In the genomic region with DNA sequence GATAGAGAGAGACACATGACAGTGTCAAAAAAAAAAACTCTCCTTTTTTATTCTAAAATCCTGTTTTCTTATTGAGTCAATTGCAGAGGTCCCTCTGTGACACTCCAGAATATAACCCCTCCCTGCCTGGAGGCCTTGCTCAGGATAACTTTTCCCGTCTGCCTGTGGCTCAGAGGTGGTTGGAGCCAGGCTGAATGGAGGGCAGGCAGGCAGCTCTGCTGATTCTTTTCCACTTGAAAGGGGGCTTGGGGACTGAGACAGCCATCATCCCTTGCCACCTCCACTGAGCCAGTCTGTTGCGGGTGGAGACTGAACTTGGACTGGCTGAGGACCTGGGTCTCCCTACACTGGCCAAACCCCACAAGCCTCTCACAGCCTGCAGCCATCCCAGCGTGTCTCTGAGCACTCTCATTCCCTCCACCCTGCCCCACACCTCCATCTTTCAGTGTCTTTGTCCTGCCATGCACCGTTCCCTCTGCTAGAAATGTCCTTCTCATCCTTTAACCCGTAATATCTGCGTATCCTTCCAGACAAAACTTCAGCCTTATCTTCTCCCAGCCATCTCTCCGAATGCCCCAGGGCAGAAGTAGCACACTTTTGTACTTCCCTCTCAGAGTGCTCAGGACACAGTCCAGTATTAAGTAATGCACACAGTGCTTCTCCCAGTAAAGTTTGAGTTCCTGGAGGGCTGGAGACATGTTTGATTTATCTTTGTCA, we compare ENCODE assay signal across 21 cellular contexts.
A peak's percentile ranks its signal among the peaks of the same experiment; 100 is the strongest.
DNase-seq lines count a peak whose midpoint lies in the region; ATAC-seq and TF ChIP-seq lines count a peak whose summit lies in the region.
"Had no signal": no experiment of that assay in that cellular context is flagged by ENCODE, and none has a peak within 500 bp of the region (broad histone marks: within the 10 kb centered on the region; RNA-seq: fewer than 3 reads in every experiment).

No MANE protein-coding gene starts in this region.

- H3K4me1 ChIP-seq in Caco-2 (peaks cover 76% of the 10 kb centered on the region), PC-3 (ENCODE audit: insufficient read depth, low read length) (peaks cover 48% of the 10 kb centered on the region), esophagus squamous epithelium (peaks cover 15 to 89% (median 16%) of the 10 kb centered on the region in 3 donors), neutrophil (ENCODE audit: control insufficient read depth in 1 of 2, insufficient read depth in 1 of 2, low read depth in 1 of 2, low read length in 1 of 2) (peaks cover 44 to 55% of the 10 kb centered on the region in 2 experiments)
- H3K4me1 ChIP-seq: SJCRH30 had no signal

- peaks cover 50% of the 10 kb centered on the region for H3K4me1 Mint-ChIP-seq in Caco-2 (ENCODE audit: low read depth, unreplicated experiment)
- no peaks in the 10 kb centered on the region for H3K4me1 Mint-ChIP-seq in natural killer cell

- no peaks in the 10 kb centered on the region for H3F3A ChIP-seq in PC-3 (ENCODE audit: low read length, unreplicated experiment)

- DNase-seq in Caco-2 (peak in 1 of 2 experiments; percentile 40), PC-3 (no peak), esophagus squamous epithelium (lab: John Stamatoyannopoulos, UW) (no peak), NCI-H2196 (lab: John Stamatoyannopoulos, UW; ENCODE audit: unreplicated experiment) (no peak), natural killer cell (no peak)
- DNase-seq: Calu3; CD8-positive, alpha-beta T cell; DMS153; GDM1; MM.1S; NCI-H1048; NCI-H1417 treated with DMSO at 0.1 percent for 48 hours; NCI-H187; NCI-H446 treated with DMSO at 0.1 percent for 48 hours; NCI-H526 treated with DMSO at 0.1 percent for 48 hours; SJCRH30 had no signal

- no TSS peak for BruUV-seq in Caco-2 (replicated peaks; lab: Mats Ljungman, UMichigan)
- BruUV-seq in PC-3 (replicated peaks; lab: Mats Ljungman, UMichigan), result no TSS peak

- POLR2A ChIA-PET in Caco-2 (lab: Charles Lee) (no interaction called here), PC-3 (lab: Charles Lee; ENCODE audit: unreplicated experiment) (no interaction called here)

- H3K9me3 Mint-ChIP-seq in Caco-2 (ENCODE audit: unreplicated experiment), result no peaks in the 10 kb centered on the region
- no peaks in the 10 kb centered on the region for H3K9me3 Mint-ChIP-seq in natural killer cell
- H3K9me3 Mint-ChIP-seq: CD8-positive, alpha-beta T cell had no signal

- H3K27me3 Mint-ChIP-seq in Caco-2 (ENCODE audit: insufficient read depth, unreplicated experiment), result no peaks in the 10 kb centered on the region
- H3K27me3 Mint-ChIP-seq in natural killer cell (ENCODE audit: low read depth in 2 of 2), result no peaks in the 10 kb centered on the region

- ATAC-seq in PC-3, result no peak
- ATAC-seq in GM18520 (IDR thresholded peaks at IDR 0.05; ENCODE audit: unreplicated experiment), result no peak
- no peak for ATAC-seq in HG03460 (IDR thresholded peaks at IDR 0.05; ENCODE audit: unreplicated experiment)
- ATAC-seq in natural killer cell, result no peak
- ATAC-seq: CD8-positive, alpha-beta T cell; K562 had no signal

- H3K27ac ChIP-seq in PC-3 (ENCODE audit: low read length) (no peak overlapping the region), esophagus squamous epithelium (peak overlapping the region in 3 of 4 donors; percentile 44 to 80 (median 73)), neutrophil (peak overlapping the region; percentile 54)
- H3K27ac ChIP-seq: BLaER1 treated with 17β-estradiol and CSF1 and Interleukin-3, amounts not matched to agents 10 nM and 100 nM; SJCRH30 had no signal

- TF ChIP-seq CTCF in Caco-2 (IDR thresholded peaks at IDR 0.05; ENCODE audit: insufficient read depth in 1 of 2, low read depth in 1 of 2, low read length in 1 of 2, severe bottlenecking in 1 of 2, unreplicated experiment in 1 of 2), result no peak
- no peak for TF ChIP-seq CTCF in PC-3 (conservative IDR thresholded peaks at IDR 0.05; ENCODE audit: low read depth, low read length)
- TF ChIP-seq CTCF in esophagus squamous epithelium (IDR thresholded peaks at IDR 0.05), result no peak
- no peak for TF ChIP-seq CTCF in neutrophil (IDR thresholded peaks at IDR 0.05)
- TF ChIP-seq CTCF in natural killer cell (IDR thresholded peaks at IDR 0.05), result no peak

- H3K36me3 ChIP-seq in Caco-2 (ENCODE audit: control insufficient read depth, insufficient read depth, low read length) (no peaks in the 10 kb centered on the region), PC-3 (ENCODE audit: low read depth, low read length) (no peaks in the 10 kb centered on the region), esophagus squamous epithelium (no peaks in the 10 kb centered on the region), neutrophil (no peaks in the 10 kb centered on the region)
- H3K36me3 ChIP-seq: BLaER1 treated with 17β-estradiol and CSF1 and Interleukin-3, amounts not matched to agents 10 nM and 100 nM; SJCRH30 had no signal

- H3K79me2 ChIP-seq in PC-3 (ENCODE audit: low read length), result no peaks in the 10 kb centered on the region

- H3K4me3 ChIP-seq in Caco-2 (ENCODE audit: low read depth, low read length) (no peak overlapping the region), PC-3 (ENCODE audit: low read length) (no peak overlapping the region), esophagus squamous epithelium (no peak overlapping the region), neutrophil (ENCODE audit: low read depth in 1 of 2, low read length in 1 of 2) (no peak overlapping the region)
- H3K4me3 ChIP-seq: BLaER1 treated with 17β-estradiol and CSF1 and Interleukin-3, amounts not matched to agents 10 nM and 100 nM; K562; SJCRH30 had no signal

- CTCF ChIA-PET in Caco-2 (lab: Charles Lee) (no interaction called here), PC-3 (lab: Charles Lee) (interaction anchor here (0.6 kb wide), 1 partner anchor 61 kb away, joined by 3 read pairs; no protein-coding TSS in a partner anchor)

- H3K9me3 ChIP-seq in Caco-2 (no peaks in the 10 kb centered on the region), PC-3 (ENCODE audit: low read length) (no peaks in the 10 kb centered on the region), esophagus squamous epithelium (no peaks in the 10 kb centered on the region), neutrophil (no peaks in the 10 kb centered on the region)
- H3K9me3 ChIP-seq: BLaER1 treated with 17β-estradiol and CSF1 and Interleukin-3, amounts not matched to agents 10 nM and 100 nM; SJCRH30 had no signal

- no peak for TF ChIP-seq POLR2A in esophagus squamous epithelium (IDR thresholded peaks at IDR 0.05)

- no peaks in the 10 kb centered on the region for H3K27me3 ChIP-seq in Caco-2 (replicated peaks; ENCODE audit: control insufficient read depth, insufficient read depth, low read length)
- no peaks in the 10 kb centered on the region for H3K27me3 ChIP-seq in PC-3 (ENCODE audit: low read length)
- H3K27me3 ChIP-seq in esophagus squamous epithelium, result no peaks in the 10 kb centered on the region
- H3K27me3 ChIP-seq in neutrophil, result no peaks in the 10 kb centered on the region
- H3K27me3 ChIP-seq: BLaER1 treated with 17β-estradiol and CSF1 and Interleukin-3, amounts not matched to agents 10 nM and 100 nM; SJCRH30 had no signal

- H2AFZ ChIP-seq in PC-3 (ENCODE audit: low read length), result no peak overlapping the region

- no peaks in the 10 kb centered on the region for H3K9me2 ChIP-seq in PC-3 (replicated peaks; ENCODE audit: low read length)

- H3K4me2 ChIP-seq in PC-3 (ENCODE audit: low read length), result peak overlapping the region; percentile 17
- H3K4me2 ChIP-seq: BLaER1 treated with 17β-estradiol and CSF1 and Interleukin-3, amounts not matched to agents 10 nM and 100 nM had no signal

- intact Hi-C loops in Caco-2 (cut with micrococcal nuclease; ENCODE audit: unreplicated experiment) (loop anchor here (5.0 kb wide), 1 partner anchor 612 kb away; no protein-coding TSS in a partner anchor), PC-3 (cut with micrococcal nuclease) (no loop called here), esophagus squamous epithelium (cut with DNase I) (loop anchor here (5.0 kb wide), 1 partner anchor 293 kb away; no protein-coding TSS in a partner anchor), natural killer cell (cut with micrococcal nuclease) (no loop called here)

- 69 to 77% methylated on average over 7 of the region's 7 CpGs for WGBS in esophagus squamous epithelium, 2 donors

- peak overlapping the region; percentile 30 for H3K27ac Mint-ChIP-seq in Caco-2 (ENCODE audit: unreplicated experiment)
- H3K27ac Mint-ChIP-seq in natural killer cell, result no peak overlapping the region
- H3K27ac Mint-ChIP-seq: CD8-positive, alpha-beta T cell had no signal

- no peaks in the 10 kb centered on the region for H4K20me1 ChIP-seq in PC-3 (ENCODE audit: low read length)
- H4K20me1 ChIP-seq: BLaER1 treated with 17β-estradiol and CSF1 and Interleukin-3, amounts not matched to agents 10 nM and 100 nM had no signal

- H3K36me3 Mint-ChIP-seq in Caco-2 (ENCODE audit: insufficient read depth, unreplicated experiment), result no peaks in the 10 kb centered on the region
- H3K36me3 Mint-ChIP-seq in natural killer cell, result no peaks in the 10 kb centered on the region
- H3K36me3 Mint-ChIP-seq: CD8-positive, alpha-beta T cell had no signal

- H3K9ac ChIP-seq in PC-3 (ENCODE audit: low read length), result no peak overlapping the region
- H3K9ac ChIP-seq: BLaER1 treated with 17β-estradiol and CSF1 and Interleukin-3, amounts not matched to agents 10 nM and 100 nM had no signal

- peak overlapping the region; percentile 54 for H3K4me3 Mint-ChIP-seq in Caco-2 (ENCODE audit: unreplicated experiment)
- no peak overlapping the region for H3K4me3 Mint-ChIP-seq in natural killer cell
- H3K4me3 Mint-ChIP-seq: CD8-positive, alpha-beta T cell had no signal

Comparison
In these comparisons a context has a peak if more than half of its experiments do, and no peak if none do; other contexts are left out.
1. intact Hi-C loops: an anchor here in Caco-2 (5.0 kb wide) and esophagus squamous epithelium (5.0 kb wide); none called in PC-3 and natural killer cell.